ENCODE assay signal across 1 cellular context in genomic region chr16:57300387-57301125, GRCh38.
A peak's percentile ranks its signal among the peaks of the same experiment; 100 is the strongest.
TF ChIP-seq lines count a peak whose summit lies in the region.

No MANE protein-coding gene starts in this region.

TF ChIP-seq in K562, 482 proteins besides CTCF, POLR2A, EP300 and RAD21 (continued from another document and continues in another):
- TF ChIP-seq, protein P1, sequence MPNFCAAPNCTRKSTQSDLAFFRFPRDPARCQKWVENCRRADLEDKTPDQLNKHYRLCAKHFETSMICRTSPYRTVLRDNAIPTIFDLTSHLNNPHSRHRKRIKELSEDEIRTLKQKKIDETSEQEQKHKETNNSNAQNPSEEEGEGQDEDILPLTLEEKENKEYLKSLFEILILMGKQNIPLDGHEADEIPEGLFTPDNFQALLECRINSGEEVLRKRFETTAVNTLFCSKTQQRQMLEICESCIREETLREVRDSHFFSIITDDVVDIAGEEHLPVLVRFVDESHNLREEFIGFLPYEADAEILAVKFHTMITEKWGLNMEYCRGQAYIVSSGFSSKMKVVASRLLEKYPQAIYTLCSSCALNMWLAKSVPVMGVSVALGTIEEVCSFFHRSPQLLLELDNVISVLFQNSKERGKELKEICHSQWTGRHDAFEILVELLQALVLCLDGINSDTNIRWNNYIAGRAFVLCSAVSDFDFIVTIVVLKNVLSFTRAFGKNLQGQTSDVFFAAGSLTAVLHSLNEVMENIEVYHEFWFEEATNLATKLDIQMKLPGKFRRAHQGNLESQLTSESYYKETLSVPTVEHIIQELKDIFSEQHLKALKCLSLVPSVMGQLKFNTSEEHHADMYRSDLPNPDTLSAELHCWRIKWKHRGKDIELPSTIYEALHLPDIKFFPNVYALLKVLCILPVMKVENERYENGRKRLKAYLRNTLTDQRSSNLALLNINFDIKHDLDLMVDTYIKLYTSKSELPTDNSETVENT (CRISPR knock-in tag; IDR thresholded peaks at IDR 0.05), result peak; percentile 39; the same call in 1 of the 2 replicates
- TF ChIP-seq PYGO2 (tag; IDR thresholded peaks at IDR 0.05) (no peak), MTA2 (IDR thresholded peaks at IDR 0.05; ENCODE audit: low read depth) (no peak), POLR2AphosphoS2 (IDR thresholded peaks at IDR 0.05; ENCODE audit: low read length) (no peak), PHTF2 (CRISPR knock-in tag; IDR thresholded peaks at IDR 0.05) (no peak), CHD4 (IDR thresholded peaks at IDR 0.05; ENCODE audit: insufficient read depth, insufficient replicate concordance, low read depth, low read length, poor library complexity, severe bottlenecking) (no peak), MCM2 (IDR thresholded peaks at IDR 0.05; ENCODE audit: low read depth) (no peak), NCOA1 (IDR thresholded peaks at IDR 0.05; ENCODE audit: low read depth) (no peak), ZNF197 (CRISPR knock-in tag; IDR thresholded peaks at IDR 0.05; ENCODE audit: low read depth) (no peak), ILK (tag; IDR thresholded peaks at IDR 0.05; ENCODE audit: borderline replicate concordance, low read depth) (no peak), FOXJ2 (tag; IDR thresholded peaks at IDR 0.05) (peak; percentile 91), ZNF785 (CRISPR knock-in tag; IDR thresholded peaks at IDR 0.05) (no peak), E2F3 (CRISPR knock-in tag; IDR thresholded peaks at IDR 0.05) (no peak), HDAC6 (IDR thresholded peaks at IDR 0.05; ENCODE audit: low read depth, low read length) (peak; percentile 64; the same call in 1 of the 2 replicates), NEUROD1 (IDR thresholded peaks at IDR 0.05; ENCODE audit: borderline replicate concordance, low read depth, low read length, partially characterized antibody) (peak; percentile 48), ZNF174 (CRISPR knock-in tag; IDR thresholded peaks at IDR 0.05) (no peak), LCOR (CRISPR knock-in tag; IDR thresholded peaks at IDR 0.05) (no peak; the same call in 1 of the 2 replicates), NR4A1 (CRISPR knock-in tag; IDR thresholded peaks at IDR 0.05) (no peak), NR4A1 (tag; IDR thresholded peaks at IDR 0.05) (no peak), TCFL5 (CRISPR knock-in tag; conservative IDR thresholded peaks at IDR 0.05) (no peak), SMARCE1 (IDR thresholded peaks at IDR 0.05) (no peak), GABPB1 (CRISPR knock-in tag; IDR thresholded peaks at IDR 0.05) (peak; percentile 81), NR1H2 (CRISPR knock-in tag; IDR thresholded peaks at IDR 0.05) (no peak), HDAC1 (IDR thresholded peaks at IDR 0.05) (peak in 1 of 2 experiments; percentile 98; a peak in 2 of 4 replicates), ZBTB2 (IDR thresholded peaks at IDR 0.05) (peak; percentile 97), FOXK2 (conservative IDR thresholded peaks at IDR 0.05 in 1 of 2, IDR thresholded peaks at IDR 0.05 in 1 of 2; ENCODE audit: low read depth in 2 of 2) (peak; percentile 76 to 88), NCOR1 (IDR thresholded peaks at IDR 0.05) (no peak), ZNF644 (tag; IDR thresholded peaks at IDR 0.05; ENCODE audit: low read depth) (no peak), POLR2H (tag; IDR thresholded peaks at IDR 0.05; ENCODE audit: low read depth) (peak; percentile 100), ZBTB7A (IDR thresholded peaks at IDR 0.05; ENCODE audit: borderline replicate concordance, control insufficient read depth, low read depth, low read length) (no peak), KDM1A (IDR thresholded peaks at IDR 0.05) (peak in 1 of 2 experiments; percentile 7; a peak in 1 of 4 replicates), RFX1 (IDR thresholded peaks at IDR 0.05) (no peak), BCL6 (CRISPR knock-in tag; IDR thresholded peaks at IDR 0.05) (no peak), HLTF (IDR thresholded peaks at IDR 0.05) (no peak), ZNF217 (CRISPR knock-in tag; IDR thresholded peaks at IDR 0.05) (no peak), SNRNP70 (optimal IDR thresholded peaks at IDR 0.05; ENCODE audit: low read depth, low read length) (no peak), ZNF175 (CRISPR knock-in tag; IDR thresholded peaks at IDR 0.05; ENCODE audit: low read depth) (no peak), ZC3H11A (IDR thresholded peaks at IDR 0.05; ENCODE audit: low read depth, low read length) (peak; percentile 40; the same call in 1 of the 2 replicates), NFRKB (IDR thresholded peaks at IDR 0.05; ENCODE audit: low read depth) (no peak), MYC (IDR thresholded peaks at IDR 0.05; ENCODE audit: low read depth, low read length) (peak; percentile 49; the same call in 1 of the 2 replicates), MYC (CRISPR knock-in tag; IDR thresholded peaks at IDR 0.05; ENCODE audit: borderline replicate concordance, low read depth) (no peak), KLF16 (IDR thresholded peaks at IDR 0.05) (no peak), MAZ (CRISPR knock-in tag; conservative IDR thresholded peaks at IDR 0.05 in 1 of 2, IDR thresholded peaks at IDR 0.05 in 1 of 2) (peak; percentile 39 to 62; a peak in 2 of 4 replicates)
- TF ChIP-seq, protein P2, sequence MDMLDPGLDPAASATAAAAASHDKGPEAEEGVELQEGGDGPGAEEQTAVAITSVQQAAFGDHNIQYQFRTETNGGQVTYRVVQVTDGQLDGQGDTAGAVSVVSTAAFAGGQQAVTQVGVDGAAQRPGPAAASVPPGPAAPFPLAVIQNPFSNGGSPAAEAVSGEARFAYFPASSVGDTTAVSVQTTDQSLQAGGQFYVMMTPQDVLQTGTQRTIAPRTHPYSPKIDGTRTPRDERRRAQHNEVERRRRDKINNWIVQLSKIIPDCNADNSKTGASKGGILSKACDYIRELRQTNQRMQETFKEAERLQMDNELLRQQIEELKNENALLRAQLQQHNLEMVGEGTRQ (CRISPR knock-in tag; IDR thresholded peaks at IDR 0.05), result no peak
- TF ChIP-seq, protein P3, sequence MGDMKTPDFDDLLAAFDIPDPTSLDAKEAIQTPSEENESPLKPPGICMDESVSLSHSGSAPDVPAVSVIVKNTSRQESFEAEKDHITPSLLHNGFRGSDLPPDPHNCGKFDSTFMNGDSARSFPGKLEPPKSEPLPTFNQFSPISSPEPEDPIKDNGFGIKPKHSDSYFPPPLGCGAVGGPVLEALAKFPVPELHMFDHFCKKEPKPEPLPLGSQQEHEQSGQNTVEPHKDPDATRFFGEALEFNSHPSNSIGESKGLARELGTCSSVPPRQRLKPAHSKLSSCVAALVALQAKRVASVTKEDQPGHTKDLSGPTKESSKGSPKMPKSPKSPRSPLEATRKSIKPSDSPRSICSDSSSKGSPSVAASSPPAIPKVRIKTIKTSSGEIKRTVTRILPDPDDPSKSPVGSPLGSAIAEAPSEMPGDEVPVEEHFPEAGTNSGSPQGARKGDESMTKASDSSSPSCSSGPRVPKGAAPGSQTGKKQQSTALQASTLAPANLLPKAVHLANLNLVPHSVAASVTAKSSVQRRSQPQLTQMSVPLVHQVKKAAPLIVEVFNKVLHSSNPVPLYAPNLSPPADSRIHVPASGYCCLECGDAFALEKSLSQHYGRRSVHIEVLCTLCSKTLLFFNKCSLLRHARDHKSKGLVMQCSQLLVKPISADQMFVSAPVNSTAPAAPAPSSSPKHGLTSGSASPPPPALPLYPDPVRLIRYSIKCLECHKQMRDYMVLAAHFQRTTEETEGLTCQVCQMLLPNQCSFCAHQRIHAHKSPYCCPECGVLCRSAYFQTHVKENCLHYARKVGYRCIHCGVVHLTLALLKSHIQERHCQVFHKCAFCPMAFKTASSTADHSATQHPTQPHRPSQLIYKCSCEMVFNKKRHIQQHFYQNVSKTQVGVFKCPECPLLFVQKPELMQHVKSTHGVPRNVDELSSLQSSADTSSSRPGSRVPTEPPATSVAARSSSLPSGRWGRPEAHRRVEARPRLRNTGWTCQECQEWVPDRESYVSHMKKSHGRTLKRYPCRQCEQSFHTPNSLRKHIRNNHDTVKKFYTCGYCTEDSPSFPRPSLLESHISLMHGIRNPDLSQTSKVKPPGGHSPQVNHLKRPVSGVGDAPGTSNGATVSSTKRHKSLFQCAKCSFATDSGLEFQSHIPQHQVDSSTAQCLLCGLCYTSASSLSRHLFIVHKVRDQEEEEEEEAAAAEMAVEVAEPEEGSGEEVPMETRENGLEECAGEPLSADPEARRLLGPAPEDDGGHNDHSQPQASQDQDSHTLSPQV (IDR thresholded peaks at IDR 0.05), result peak; percentile 94
- TF ChIP-seq, protein P4, sequence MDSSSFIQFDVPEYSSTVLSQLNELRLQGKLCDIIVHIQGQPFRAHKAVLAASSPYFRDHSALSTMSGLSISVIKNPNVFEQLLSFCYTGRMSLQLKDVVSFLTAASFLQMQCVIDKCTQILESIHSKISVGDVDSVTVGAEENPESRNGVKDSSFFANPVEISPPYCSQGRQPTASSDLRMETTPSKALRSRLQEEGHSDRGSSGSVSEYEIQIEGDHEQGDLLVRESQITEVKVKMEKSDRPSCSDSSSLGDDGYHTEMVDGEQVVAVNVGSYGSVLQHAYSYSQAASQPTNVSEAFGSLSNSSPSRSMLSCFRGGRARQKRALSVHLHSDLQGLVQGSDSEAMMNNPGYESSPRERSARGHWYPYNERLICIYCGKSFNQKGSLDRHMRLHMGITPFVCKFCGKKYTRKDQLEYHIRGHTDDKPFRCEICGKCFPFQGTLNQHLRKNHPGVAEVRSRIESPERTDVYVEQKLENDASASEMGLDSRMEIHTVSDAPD (CRISPR knock-in tag; IDR thresholded peaks at IDR 0.05), result no peak
- TF ChIP-seq, protein P5, sequence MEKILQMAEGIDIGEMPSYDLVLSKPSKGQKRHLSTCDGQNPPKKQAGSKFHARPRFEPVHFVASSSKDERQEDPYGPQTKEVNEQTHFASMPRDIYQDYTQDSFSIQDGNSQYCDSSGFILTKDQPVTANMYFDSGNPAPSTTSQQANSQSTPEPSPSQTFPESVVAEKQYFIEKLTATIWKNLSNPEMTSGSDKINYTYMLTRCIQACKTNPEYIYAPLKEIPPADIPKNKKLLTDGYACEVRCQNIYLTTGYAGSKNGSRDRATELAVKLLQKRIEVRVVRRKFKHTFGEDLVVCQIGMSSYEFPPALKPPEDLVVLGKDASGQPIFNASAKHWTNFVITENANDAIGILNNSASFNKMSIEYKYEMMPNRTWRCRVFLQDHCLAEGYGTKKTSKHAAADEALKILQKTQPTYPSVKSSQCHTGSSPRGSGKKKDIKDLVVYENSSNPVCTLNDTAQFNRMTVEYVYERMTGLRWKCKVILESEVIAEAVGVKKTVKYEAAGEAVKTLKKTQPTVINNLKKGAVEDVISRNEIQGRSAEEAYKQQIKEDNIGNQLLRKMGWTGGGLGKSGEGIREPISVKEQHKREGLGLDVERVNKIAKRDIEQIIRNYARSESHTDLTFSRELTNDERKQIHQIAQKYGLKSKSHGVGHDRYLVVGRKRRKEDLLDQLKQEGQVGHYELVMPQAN (IDR thresholded peaks at IDR 0.05; ENCODE audit: borderline replicate concordance), result no peak
- TF ChIP-seq, protein P6, sequence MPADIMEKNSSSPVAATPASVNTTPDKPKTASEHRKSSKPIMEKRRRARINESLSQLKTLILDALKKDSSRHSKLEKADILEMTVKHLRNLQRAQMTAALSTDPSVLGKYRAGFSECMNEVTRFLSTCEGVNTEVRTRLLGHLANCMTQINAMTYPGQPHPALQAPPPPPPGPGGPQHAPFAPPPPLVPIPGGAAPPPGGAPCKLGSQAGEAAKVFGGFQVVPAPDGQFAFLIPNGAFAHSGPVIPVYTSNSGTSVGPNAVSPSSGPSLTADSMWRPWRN (IDR thresholded peaks at IDR 0.05; ENCODE audit: low read depth), result no peak
- TF ChIP-seq, protein P7, sequence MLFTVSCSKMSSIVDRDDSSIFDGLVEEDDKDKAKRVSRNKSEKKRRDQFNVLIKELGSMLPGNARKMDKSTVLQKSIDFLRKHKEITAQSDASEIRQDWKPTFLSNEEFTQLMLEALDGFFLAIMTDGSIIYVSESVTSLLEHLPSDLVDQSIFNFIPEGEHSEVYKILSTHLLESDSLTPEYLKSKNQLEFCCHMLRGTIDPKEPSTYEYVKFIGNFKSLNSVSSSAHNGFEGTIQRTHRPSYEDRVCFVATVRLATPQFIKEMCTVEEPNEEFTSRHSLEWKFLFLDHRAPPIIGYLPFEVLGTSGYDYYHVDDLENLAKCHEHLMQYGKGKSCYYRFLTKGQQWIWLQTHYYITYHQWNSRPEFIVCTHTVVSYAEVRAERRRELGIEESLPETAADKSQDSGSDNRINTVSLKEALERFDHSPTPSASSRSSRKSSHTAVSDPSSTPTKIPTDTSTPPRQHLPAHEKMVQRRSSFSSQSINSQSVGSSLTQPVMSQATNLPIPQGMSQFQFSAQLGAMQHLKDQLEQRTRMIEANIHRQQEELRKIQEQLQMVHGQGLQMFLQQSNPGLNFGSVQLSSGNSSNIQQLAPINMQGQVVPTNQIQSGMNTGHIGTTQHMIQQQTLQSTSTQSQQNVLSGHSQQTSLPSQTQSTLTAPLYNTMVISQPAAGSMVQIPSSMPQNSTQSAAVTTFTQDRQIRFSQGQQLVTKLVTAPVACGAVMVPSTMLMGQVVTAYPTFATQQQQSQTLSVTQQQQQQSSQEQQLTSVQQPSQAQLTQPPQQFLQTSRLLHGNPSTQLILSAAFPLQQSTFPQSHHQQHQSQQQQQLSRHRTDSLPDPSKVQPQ (CRISPR knock-in tag; IDR thresholded peaks at IDR 0.05; ENCODE audit: borderline replicate concordance), result no peak
- TF ChIP-seq, protein P8, sequence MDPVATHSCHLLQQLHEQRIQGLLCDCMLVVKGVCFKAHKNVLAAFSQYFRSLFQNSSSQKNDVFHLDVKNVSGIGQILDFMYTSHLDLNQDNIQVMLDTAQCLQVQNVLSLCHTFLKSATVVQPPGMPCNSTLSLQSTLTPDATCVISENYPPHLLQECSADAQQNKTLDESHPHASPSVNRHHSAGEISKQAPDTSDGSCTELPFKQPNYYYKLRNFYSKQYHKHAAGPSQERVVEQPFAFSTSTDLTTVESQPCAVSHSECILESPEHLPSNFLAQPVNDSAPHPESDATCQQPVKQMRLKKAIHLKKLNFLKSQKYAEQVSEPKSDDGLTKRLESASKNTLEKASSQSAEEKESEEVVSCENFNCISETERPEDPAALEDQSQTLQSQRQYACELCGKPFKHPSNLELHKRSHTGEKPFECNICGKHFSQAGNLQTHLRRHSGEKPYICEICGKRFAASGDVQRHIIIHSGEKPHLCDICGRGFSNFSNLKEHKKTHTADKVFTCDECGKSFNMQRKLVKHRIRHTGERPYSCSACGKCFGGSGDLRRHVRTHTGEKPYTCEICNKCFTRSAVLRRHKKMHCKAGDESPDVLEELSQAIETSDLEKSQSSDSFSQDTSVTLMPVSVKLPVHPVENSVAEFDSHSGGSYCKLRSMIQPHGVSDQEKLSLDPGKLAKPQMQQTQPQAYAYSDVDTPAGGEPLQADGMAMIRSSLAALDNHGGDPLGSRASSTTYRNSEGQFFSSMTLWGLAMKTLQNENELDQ (CRISPR knock-in tag; IDR thresholded peaks at IDR 0.05; ENCODE audit: borderline replicate concordance), result no peak
